26 cellular contexts compared by ENCODE assay signal in genomic region chr2:100073110-100073509, GRCh38.
"Had no signal": no experiment of that assay in that cellular context is flagged by ENCODE, and none has a peak within 500 bp of the region (broad histone marks: within the 10 kb centered on the region; RNA-seq: fewer than 3 reads in every experiment).

No MANE protein-coding gene starts in this region.

- DNase-seq: activated B cell treated with CpG ODN at 0.5 μM for 24 hours; activated CD4-positive, alpha-beta T cell treated with anti-CD3 and anti-CD28 coated beads for 1 hour; activated CD4-positive, alpha-beta T cell treated with anti-CD3 and anti-CD28 coated beads, Interleukin-2, amount 10 ng/mL, durations not matched to agents 24 days and 14 days; activated CD4-positive, alpha-beta T cell treated with anti-CD3 and anti-CD28 coated beads, Interleukin-2, amount 50 U/mL, for 48 hours; activated gamma-delta T cell treated with Interleukin-2 at 50 U/mL for 16 hours; activated naive CD4-positive, alpha-beta T cell treated with anti-CD3 and anti-CD28 coated beads, Interleukin-2, amount 10 ng/mL, durations not matched to agents 7 days and 5 days; activated naive CD8-positive, alpha-beta T cell treated with anti-CD3 and anti-CD28 coated beads for 36 hours; activated T-cell treated with anti-CD3 and anti-CD28 coated beads for 4 hours; activated T-cell treated with anti-CD3 and anti-CD28 coated beads, Interleukin-2, amount 50 U/mL, for 48 hours; aorta; Karpas-422; MM.1S; NCI-H1105; NCI-H1436; NCI-H1694 treated with DMSO at 0.1 percent for 48 hours; NCI-H2029 treated with DMSO at 0.1 percent for 48 hours; NCI-H345; NCI-H510A; NCI-H69; PC-3; SIG-M5; T-helper 17 cell; T1000 had no signal

- H3K36me3 ChIP-seq: breast epithelium had no signal

- H3K9me3 ChIP-seq: breast epithelium had no signal

- H3K27ac Mint-ChIP-seq: activated B cell treated with CpG ODN at 0.5 μM for 24 hours; activated CD4-positive, alpha-beta T cell treated with anti-CD3 and anti-CD28 coated beads, Interleukin-2, amount 10 ng/mL, durations not matched to agents 24 days and 14 days; activated naive CD4-positive, alpha-beta T cell treated with anti-CD3 and anti-CD28 coated beads, Interleukin-2, amount 10 ng/mL, durations not matched to agents 7 days and 5 days; activated naive CD8-positive, alpha-beta T cell treated with anti-CD3 and anti-CD28 coated beads for 36 hours; activated T-helper 2 cell treated with anti-CD3 and anti-CD28 coated beads, Interferon-gamma antibody, Interleukin-2, Interleukin-4, amounts not matched to agents 10 μg/mL and 5 μg/mL and 100 μg/mL, durations not matched to agents 14 hours and 24 hours and 36 hours; T-helper 17 cell had no signal

- H3K27me3 Mint-ChIP-seq: activated B cell treated with CpG ODN at 0.5 μM for 24 hours; activated naive CD4-positive, alpha-beta T cell treated with anti-CD3 and anti-CD28 coated beads, Interleukin-2, amount 10 ng/mL, durations not matched to agents 7 days and 5 days had no signal

- H3K4me1 ChIP-seq: breast epithelium had no signal

- H3K4me3 ChIP-seq: breast epithelium had no signal

- H3K36me3 Mint-ChIP-seq: activated naive CD4-positive, alpha-beta T cell treated with anti-CD3 and anti-CD28 coated beads, Interleukin-2, amount 10 ng/mL, durations not matched to agents 7 days and 5 days; activated naive CD8-positive, alpha-beta T cell treated with anti-CD3 and anti-CD28 coated beads for 36 hours had no signal

- H3K27me3 ChIP-seq: breast epithelium had no signal

- H3K9me3 Mint-ChIP-seq: activated B cell treated with CpG ODN at 0.5 μM for 24 hours; activated CD4-positive, alpha-beta T cell treated with anti-CD3 and anti-CD28 coated beads, Interleukin-2, amount 10 ng/mL, durations not matched to agents 24 days and 14 days; activated naive CD4-positive, alpha-beta T cell treated with anti-CD3 and anti-CD28 coated beads, Interleukin-2, amount 10 ng/mL, durations not matched to agents 7 days and 5 days; activated naive CD8-positive, alpha-beta T cell treated with anti-CD3 and anti-CD28 coated beads for 36 hours; activated T-helper 2 cell treated with anti-CD3 and anti-CD28 coated beads, Interferon-gamma antibody, Interleukin-2, Interleukin-4, amounts not matched to agents 10 μg/mL and 5 μg/mL and 100 μg/mL, durations not matched to agents 14 hours and 24 hours and 36 hours; central memory CD8-positive, alpha-beta T cell had no signal

- H3K4me3 Mint-ChIP-seq: activated B cell treated with CpG ODN at 0.5 μM for 24 hours; activated CD4-positive, alpha-beta T cell treated with anti-CD3 and anti-CD28 coated beads, Interleukin-2, amount 10 ng/mL, durations not matched to agents 24 days and 14 days; activated naive CD4-positive, alpha-beta T cell treated with anti-CD3 and anti-CD28 coated beads, Interleukin-2, amount 10 ng/mL, durations not matched to agents 7 days and 5 days; activated naive CD8-positive, alpha-beta T cell treated with anti-CD3 and anti-CD28 coated beads for 36 hours; central memory CD8-positive, alpha-beta T cell; T-helper 17 cell had no signal

- ATAC-seq: PC-3, T-helper 17 cell had no signal
